ENCODE assay signal across 15 cellular contexts in the genomic region with DNA sequence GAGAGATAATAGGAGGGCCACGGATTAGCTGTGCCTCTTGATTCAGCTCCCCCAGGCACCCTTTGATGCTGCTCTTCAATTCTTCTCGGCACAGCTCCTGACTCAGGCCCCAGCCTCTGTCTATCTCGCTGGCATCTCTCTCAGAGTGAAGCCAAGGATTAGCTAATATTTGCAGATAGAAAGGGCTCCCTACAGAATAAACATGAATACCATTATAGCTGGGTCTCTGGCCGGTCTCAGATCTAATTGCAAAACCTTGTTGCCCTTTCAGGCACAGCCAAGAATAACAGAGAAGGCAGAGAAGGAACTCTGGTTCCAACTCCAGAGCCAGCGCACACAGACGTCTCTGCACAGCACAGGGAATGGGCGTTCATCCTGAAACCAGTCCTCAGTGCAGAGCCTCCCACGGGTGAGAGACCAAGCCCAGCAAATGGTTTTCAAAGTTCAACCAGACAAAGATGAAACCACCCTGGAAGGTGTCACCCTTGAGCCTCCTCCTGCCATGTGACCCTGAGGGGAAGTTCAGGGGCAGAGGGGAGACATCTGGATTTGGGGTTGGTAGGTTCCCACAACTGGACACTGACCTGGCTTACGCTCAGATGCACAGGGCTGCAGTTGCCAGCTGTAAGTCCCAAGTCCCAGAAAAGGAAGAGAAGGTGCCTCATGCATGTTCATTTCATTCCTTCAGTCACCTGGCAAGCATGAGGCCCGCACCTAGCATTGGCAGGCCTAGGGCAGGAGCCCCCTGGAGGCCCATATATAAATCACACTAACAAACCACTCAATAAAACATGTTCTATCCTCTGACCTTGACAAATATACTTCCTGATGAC.
DNase-seq lines count a peak whose midpoint lies in the region; ATAC-seq, FAIRE-seq and TF ChIP-seq lines count a peak whose summit lies in the region.
"Had no signal": no experiment of that assay in that cellular context is flagged by ENCODE, and none has a peak within 500 bp of the region (broad histone marks: within the 10 kb centered on the region; RNA-seq: fewer than 3 reads in every experiment).

No MANE protein-coding gene starts in this region.

- CTCF ChIA-PET in H1 (lab: Charles Lee; ENCODE audit: partially characterized antibody), result interaction anchor here (0.5 to 3.8 kb wide), 32 partner anchors 10 to 942 kb away, joined by 3 to 22 read pairs (median 3); no protein-coding TSS in a partner anchor

- H3K23ac ChIP-seq in H1 (ENCODE audit: insufficient read length), result no peak overlapping the region
- H3K23ac ChIP-seq in neuronal stem cell (ENCODE audit: low read depth, low read length, poor library complexity), result no peak overlapping the region

- H3K9ac ChIP-seq in H1 (replicated peaks in 1 of 4; ENCODE audit: extremely low read depth in 1 of 4, low read depth in 3 of 4, low read length in 3 of 4) (no peak overlapping the region), neuronal stem cell (ENCODE audit: low read depth, low read length, poor library complexity) (no peak overlapping the region)

- H2BK12ac ChIP-seq in H1 (ENCODE audit: low read depth, low read length) (no peak overlapping the region), neuronal stem cell (ENCODE audit: low read length) (no peak overlapping the region)

- TF ChIP-seq POLR2A in H1 (IDR thresholded peaks at IDR 0.05; ENCODE audit: control extremely low read depth in 1 of 2, low read depth in 2 of 2, low read length in 2 of 2) (no peak), erythroblast (IDR thresholded peaks at IDR 0.05; ENCODE audit: low read length) (no peak), GM12892 (IDR thresholded peaks at IDR 0.05; ENCODE audit: low read depth, low read length) (no peak)

- H3K14ac ChIP-seq in H1 (ENCODE audit: insufficient read length) (no peak overlapping the region), neuronal stem cell (ENCODE audit: low read length) (no peak overlapping the region)

- H3K4me3 ChIP-seq in GM12864 (ENCODE audit: low read depth, low read length) (no peak overlapping the region), LNCaP clone FGC (ENCODE audit: low read depth, low read length) (no peak overlapping the region), H1 (ENCODE audit: extremely low read depth in 1 of 4, insufficient read depth in 2 of 4, low read depth in 3 of 4, low read length in 4 of 4) (no peak overlapping the region), neuronal stem cell (ENCODE audit: low read length in 2 of 2) (no peak overlapping the region)
- H3K4me3 ChIP-seq: breast epithelium, esophagus squamous epithelium, testis had no signal

- H4K8ac ChIP-seq in H1 (ENCODE audit: extremely low read depth, insufficient read depth, low read length), result no peak overlapping the region; the same call in 1 of the 2 replicates
- no peak overlapping the region for H4K8ac ChIP-seq in neuronal stem cell (ENCODE audit: low read depth, low read length)

- H2BK120ac ChIP-seq in H1 (replicated peaks; ENCODE audit: low read depth, low read length), result no peak overlapping the region
- H2BK120ac ChIP-seq in neuronal stem cell (ENCODE audit: low read depth, low read length), result no peak overlapping the region

- H4K5ac ChIP-seq in H1 (ENCODE audit: insufficient read length, low read depth, low read length), result no peak overlapping the region

- POLR2A ChIA-PET in H1 (lab: Charles Lee; ENCODE audit: partially characterized antibody), result no interaction called here

- H2BK5ac ChIP-seq in H1 (ENCODE audit: low read depth, low read length), result no peak overlapping the region
- H2BK5ac ChIP-seq in neuronal stem cell (ENCODE audit: low read length), result peak overlapping the region; percentile 72

- H3K56ac ChIP-seq in H1 (replicated peaks; ENCODE audit: insufficient read length, low read depth, low read length), result no peak overlapping the region

- TF ChIP-seq RAD21 in H1 (IDR thresholded peaks at IDR 0.05 in 1 of 2, conservative IDR thresholded peaks at IDR 0.05 in 1 of 2; ENCODE audit: low read depth in 2 of 2, low read length in 2 of 2), result peak in 1 of 2 experiments; percentile 46; a peak in 3 of 4 replicates

- H3K27me3 ChIP-seq in H1 (replicated peaks in 1 of 4; ENCODE audit: control insufficient read depth in 3 of 4, extremely low read depth in 1 of 4, insufficient read depth in 3 of 4, low read length in 3 of 4), result no peaks in the 10 kb centered on the region
- H3K27me3 ChIP-seq in neuronal stem cell (ENCODE audit: control insufficient read depth in 3 of 3, insufficient read depth in 3 of 3, low read depth in 1 of 3, low read length in 3 of 3), result peaks cover 0 to 4% (median 0%) of the 10 kb centered on the region in 3 experiments
- H3K27me3 ChIP-seq: testis had no signal

- H4K91ac ChIP-seq in H1 (replicated peaks; ENCODE audit: insufficient read length, low read length) (no peak overlapping the region), neuronal stem cell (ENCODE audit: low read depth, low read length, poor library complexity) (no peak overlapping the region)

- no peak overlapping the region for H2AFZ ChIP-seq in H1 (ENCODE audit: low read length)
- no peak overlapping the region for H2AFZ ChIP-seq in neuronal stem cell (ENCODE audit: low read length)

- H3K36me3 ChIP-seq in H1 (ENCODE audit: control insufficient read depth in 2 of 4, insufficient read depth in 4 of 4, low read length in 3 of 4), result no peaks in the 10 kb centered on the region
- no peaks in the 10 kb centered on the region for H3K36me3 ChIP-seq in neuronal stem cell (replicated peaks in 1 of 2; ENCODE audit: control insufficient read depth in 2 of 2, insufficient read depth in 2 of 2, low read length in 2 of 2)
- H3K36me3 ChIP-seq: breast epithelium, esophagus squamous epithelium had no signal

- peak; percentile 35 for TF ChIP-seq CTCF in GM12864 (IDR thresholded peaks at IDR 0.05; ENCODE audit: low read depth, low read length, missing control alignments)
- TF ChIP-seq CTCF in LNCaP clone FGC (IDR thresholded peaks at IDR 0.05; ENCODE audit: control insufficient read depth, extremely low read depth, insufficient read depth), result peak; percentile 27; the same call in 1 of the 2 replicates
- TF ChIP-seq CTCF in H1 (IDR thresholded peaks at IDR 0.05; ENCODE audit: control extremely low read depth in 1 of 3, insufficient read depth in 1 of 3, low read depth in 1 of 3, low read length in 3 of 3), result peak; percentile 32 to 44 (median 36)

- H3K4me2 ChIP-seq in H1 (ENCODE audit: insufficient read depth in 1 of 2, low read depth in 2 of 2, low read length in 2 of 2) (no peak overlapping the region), neuronal stem cell (ENCODE audit: insufficient read depth, low read length, poor library complexity, severe bottlenecking) (no peak overlapping the region)

- no peak overlapping the region for H2BK20ac ChIP-seq in H1 (ENCODE audit: low read length)

- H3K79me1 ChIP-seq in H1 (ENCODE audit: low read depth, low read length), result no peaks in the 10 kb centered on the region
- no peaks in the 10 kb centered on the region for H3K79me1 ChIP-seq in neuronal stem cell (ENCODE audit: low read depth, low read length)

- H3K4me1 ChIP-seq in H1 (replicated peaks in 1 of 4; ENCODE audit: control insufficient read depth in 3 of 4, insufficient read depth in 4 of 4, low read length in 3 of 4) (peaks cover 0 to 3% (median 0%) of the 10 kb centered on the region in 4 experiments; a peak in 2 of 7 replicates), neuronal stem cell (ENCODE audit: control insufficient read depth in 2 of 2, insufficient read depth in 1 of 2, low read depth in 1 of 2, low read length in 2 of 2) (peaks cover 0 to 25% of the 10 kb centered on the region in 2 donors)

- H3K18ac ChIP-seq in H1 (ENCODE audit: extremely low read depth, low read length) (no peak overlapping the region), neuronal stem cell (ENCODE audit: low read length) (no peak overlapping the region)

- TF ChIP-seq EP300 in H1 (IDR thresholded peaks at IDR 0.05; ENCODE audit: borderline replicate concordance in 1 of 2, low read depth in 2 of 2, low read length in 2 of 2), result no peak

- FAIRE-seq in H1 (lab: Jason Lieb, UNC) (no peak), GM12892 (lab: Jason Lieb, UNC) (no peak)

- no peaks in the 10 kb centered on the region for H3K9me3 ChIP-seq in H1 (ENCODE audit: insufficient read depth in 2 of 2, low read depth in 1 of 2, low read length in 1 of 2)
- peaks cover 0 to 2% of the 10 kb centered on the region in 2 donors for H3K9me3 ChIP-seq in neuronal stem cell (replicated peaks in 1 of 2; ENCODE audit: control insufficient read depth in 2 of 2, insufficient read depth in 1 of 2, low read depth in 1 of 2, low read length in 2 of 2)
- H3K9me3 ChIP-seq: breast epithelium, esophagus squamous epithelium, testis had no signal

- H3K27ac ChIP-seq in H1 (ENCODE audit: low read depth, low read length), result no peak overlapping the region
- no peak overlapping the region for H3K27ac ChIP-seq in neuronal stem cell (replicated peaks; ENCODE audit: low read length)
- H3K27ac ChIP-seq: breast epithelium, testis had no signal

- DNase-seq in GM12864 (ENCODE audit: low read depth) (no peak), LNCaP clone FGC (ENCODE audit: low read depth) (peak; percentile 92), H1 (ENCODE audit: low read depth in 1 of 2, low spot score in 2 of 2) (no peak), neuronal stem cell (ENCODE audit: low spot score) (no peak), erythroblast (lab: John Stamatoyannopoulos, UW) (no peak), GM12892 (ENCODE audit: insufficient read length) (no peak)
- DNase-seq: activated T-cell treated with anti-CD3 and anti-CD28 coated beads, Interleukin-2, amount 50 U/mL, for 72 hours; esophagus squamous epithelium; HCEC 1CT; immature natural killer cell; occipital lobe; testis had no signal

- ATAC-seq in GM21529 (IDR thresholded peaks at IDR 0.05; ENCODE audit: unreplicated experiment), result no peak
- no peak for ATAC-seq in HG02884 (IDR thresholded peaks at IDR 0.05; ENCODE audit: unreplicated experiment)
- ATAC-seq: activated T-cell treated with anti-CD3 and anti-CD28 coated beads, Interleukin-2, amount 50 U/mL, for 72 hours had no signal

- no peak overlapping the region for H3K4ac ChIP-seq in H1 (replicated peaks; ENCODE audit: insufficient read length, low read depth, low read length)
- H3K4ac ChIP-seq in neuronal stem cell (ENCODE audit: low read length), result no peak overlapping the region

- no peak overlapping the region for H2AK5ac ChIP-seq in H1 (ENCODE audit: low read depth, low read length)
- H2AK5ac ChIP-seq in neuronal stem cell (ENCODE audit: low read depth, low read length), result peak overlapping the region; percentile 40

- no peaks in the 10 kb centered on the region; the same call in 1 of the 2 replicates for H3K23me2 ChIP-seq in H1 (ENCODE audit: low read depth, low read length)

- H4K20me1 ChIP-seq in H1 (replicated peaks in 1 of 2; ENCODE audit: control insufficient read depth in 1 of 2, insufficient read depth in 2 of 2, low read length in 2 of 2), result no peaks in the 10 kb centered on the region

- 89% methylated on average over 10 of the region's 10 CpGs; no CpG with 5 or more reads in 1 of the 2 experiments for WGBS in H1 (ENCODE audit: extremely low coverage in 1 of 2, insufficient coverage in 1 of 2, insufficient read length in 1 of 2, insufficient replicate concordance in 2 of 2, low coverage in 1 of 2, low lambda C conversion rate in 2 of 2, missing lambda C conversion rate in 1 of 2), 2 experiments
- WGBS in neuronal stem cell (ENCODE audit: extremely low coverage in 2 of 2, insufficient read length in 2 of 2, insufficient replicate concordance in 1 of 2), 2 donors, result no CpG with 5 or more reads among the region's 10 CpGs

- H2BK15ac ChIP-seq in H1 (ENCODE audit: low read length) (no peak overlapping the region), neuronal stem cell (ENCODE audit: low read length) (peak overlapping the region; percentile 23)

- H3K79me2 ChIP-seq in H1 (ENCODE audit: control insufficient read depth in 1 of 2, insufficient read depth in 2 of 2, low read length in 2 of 2), result no peaks in the 10 kb centered on the region
